ENCODE assay signal across 20 cellular contexts in genomic region chrX:49880668-49881067, GRCh38. TPM values are rescaled to one million over a fixed set of nuclear protein-coding genes. Genes with fewer than 3 reads are reported as not detected.
DNase-seq lines count a peak whose midpoint lies in the region; ATAC-seq, FAIRE-seq and TF ChIP-seq lines count a peak whose summit lies in the region.
"Had no signal": no experiment of that assay in that cellular context is flagged by ENCODE, and none has a peak within 500 bp of the region (broad histone marks: within the 10 kb centered on the region; RNA-seq: fewer than 3 reads in every experiment).

No MANE protein-coding gene starts in this region.

- CTCF ChIA-PET in OCI-LY7 (lab: Charles Lee; ENCODE audit: unreplicated experiment): no interaction called here
- CTCF ChIA-PET in mammary epithelial cell (lab: Charles Lee; ENCODE audit: low non-redundant PET): no interaction called here

- peak overlapping the region; percentile 76 for H3K4me2 ChIP-seq in GM23338
- peak overlapping the region; percentile 85 for H3K4me2 ChIP-seq in astrocyte (ENCODE audit: low read length)
- H3K4me2 ChIP-seq in OCI-LY7 (ENCODE audit: low read length): no peak overlapping the region; the same call in 1 of the 2 replicates
- no peak overlapping the region for H3K4me2 ChIP-seq in mammary epithelial cell (ENCODE audit: insufficient read depth, low read depth, low read length)

- ATAC-seq in GM23338: no peak
- ATAC-seq: gastroesophageal sphincter, T-helper 17 cell had no signal

- no peaks in the 10 kb centered on the region for H4K20me1 ChIP-seq in GM23338 (replicated peaks; ENCODE audit: insufficient read depth)
- no peaks in the 10 kb centered on the region for H4K20me1 ChIP-seq in astrocyte (ENCODE audit: insufficient read depth, low read length)
- H4K20me1 ChIP-seq in OCI-LY7 (ENCODE audit: insufficient read depth, low read length): no peaks in the 10 kb centered on the region
- H4K20me1 ChIP-seq in mammary epithelial cell (ENCODE audit: insufficient read depth, low read length): no peaks in the 10 kb centered on the region

- H3K36me3 ChIP-seq in GM23338 (ENCODE audit: insufficient read depth) (no peaks in the 10 kb centered on the region), astrocyte (ENCODE audit: insufficient read depth, low read length) (no peaks in the 10 kb centered on the region), OCI-LY7 (ENCODE audit: insufficient read depth, low read length) (no peaks in the 10 kb centered on the region), mammary epithelial cell (ENCODE audit: insufficient read depth, low read length) (no peaks in the 10 kb centered on the region)
- H3K36me3 ChIP-seq: gastroesophageal sphincter, thoracic aorta had no signal

- H3K9me3 Mint-ChIP-seq in T-helper 2 cell treated with Interferon-gamma antibody and Interleukin-4, amounts not matched to agents 5 μg/mL and 100 μg/mL, for 36 hours: no peaks in the 10 kb centered on the region
- no peaks in the 10 kb centered on the region for H3K9me3 Mint-ChIP-seq in GM23338
- H3K9me3 Mint-ChIP-seq in astrocyte (ENCODE audit: unreplicated experiment): no peaks in the 10 kb centered on the region
- peaks cover 6% of the 10 kb centered on the region for H3K9me3 Mint-ChIP-seq in nephron

- FAIRE-seq in astrocyte (lab: Jason Lieb, UNC): no peak
- FAIRE-seq: G401.6 had no signal

- no peak for DNase-seq in T-helper 2 cell treated with Interferon-gamma antibody and Interleukin-4, amounts not matched to agents 5 μg/mL and 100 μg/mL, for 36 hours (ENCODE audit: low spot score)
- DNase-seq in T-helper 2 cell (no peak), GM23338 (ENCODE audit: low spot score) (no peak), astrocyte (ENCODE audit: low read depth) (no peak), OCI-LY7 (ENCODE audit: low spot score) (no peak), CD1c-positive myeloid dendritic cell (ENCODE audit: extremely low spot score) (no peak), mammary epithelial cell (no peak)
- DNase-seq: activated CD4-positive, alpha-beta T cell treated with anti-CD3 and anti-CD28 coated beads for 48 hours; aorta; MV-4-11; NCI-H774; T-helper 17 cell had no signal

- H2AFZ ChIP-seq in GM23338 (no peak overlapping the region), astrocyte (ENCODE audit: low read depth, low read length) (no peak overlapping the region), OCI-LY7 (ENCODE audit: low read length) (no peak overlapping the region), mammary epithelial cell (ENCODE audit: low read depth, low read length) (no peak overlapping the region)

- H3K79me2 ChIP-seq in GM23338 (replicated peaks; ENCODE audit: insufficient read depth): no peaks in the 10 kb centered on the region
- H3K79me2 ChIP-seq in astrocyte (ENCODE audit: insufficient read depth, low read length): peaks cover 8% of the 10 kb centered on the region
- no peaks in the 10 kb centered on the region for H3K79me2 ChIP-seq in OCI-LY7 (ENCODE audit: insufficient read depth, low read depth, low read length)
- H3K79me2 ChIP-seq in mammary epithelial cell (ENCODE audit: insufficient read depth, low read length): no peaks in the 10 kb centered on the region

- peak overlapping the region; percentile 43 for H3K4me3 Mint-ChIP-seq in T-helper 2 cell treated with Interferon-gamma antibody and Interleukin-4, amounts not matched to agents 5 μg/mL and 100 μg/mL, for 36 hours
- H3K4me3 Mint-ChIP-seq in GM23338 (peak overlapping the region; percentile 81; the same call in 2 of the 3 replicates), astrocyte (ENCODE audit: unreplicated experiment) (no peak overlapping the region), nephron (peak overlapping the region; percentile 81 to 91 (median 88))

- H3K27ac ChIP-seq in GM23338 (ENCODE audit: low read depth) (no peak overlapping the region), astrocyte (ENCODE audit: low read depth, low read length) (no peak overlapping the region), OCI-LY7 (ENCODE audit: low read depth, low read length, poor library complexity, severe bottlenecking) (no peak overlapping the region), mammary epithelial cell (ENCODE audit: insufficient read depth, low read depth, low read length) (no peak overlapping the region)
- H3K27ac ChIP-seq: thoracic aorta had no signal

- intact Hi-C loops in OCI-LY7 (cut with micrococcal nuclease; ENCODE audit: unreplicated experiment) (loop anchor here (5.0 kb wide), 1 partner anchor 37 kb away; no protein-coding TSS in a partner anchor), mammary epithelial cell (cut with micrococcal nuclease) (no loop called here)

- TF ChIP-seq CTCF in GM23338 (conservative IDR thresholded peaks at IDR 0.05; ENCODE audit: low read depth in 2 of 2): no peak
- no peak for TF ChIP-seq CTCF in astrocyte (IDR thresholded peaks at IDR 0.05; ENCODE audit: insufficient read depth, low read depth, low read length)
- no peak for TF ChIP-seq CTCF in nephron (IDR thresholded peaks at IDR 0.05; ENCODE audit: unreplicated experiment in 3 of 3)
- TF ChIP-seq CTCF in OCI-LY7 (conservative IDR thresholded peaks at IDR 0.05; ENCODE audit: low read length): no peak
- TF ChIP-seq CTCF in mammary epithelial cell (conservative IDR thresholded peaks at IDR 0.05 in 1 of 2, IDR thresholded peaks at IDR 0.05 in 1 of 2; ENCODE audit: extremely low read depth in 1 of 2, insufficient read depth in 1 of 2, low read depth in 1 of 2, low read length in 2 of 2): no peak

- BruUV-seq in OCI-LY7 (replicated peaks; lab: Mats Ljungman, UMichigan) (no TSS peak), mammary epithelial cell (replicated peaks; lab: Mats Ljungman, UMichigan) (no TSS peak)

- no peak overlapping the region for H3K4me3 ChIP-seq in GM23338
- no peak overlapping the region for H3K4me3 ChIP-seq in astrocyte (ENCODE audit: insufficient read depth, low read depth, low read length)
- H3K4me3 ChIP-seq in OCI-LY7 (ENCODE audit: low read depth, low read length, poor library complexity, severe bottlenecking): no peak overlapping the region
- no peak overlapping the region for H3K4me3 ChIP-seq in mammary epithelial cell (replicated peaks in 1 of 3; ENCODE audit: insufficient read depth in 1 of 3, low read depth in 2 of 3, low read length in 3 of 3)

- 59% methylated on average over 8 of the region's 12 CpGs for WGBS in mammary epithelial cell (ENCODE audit: low coverage, missing lambda C conversion rate)

- H3K27me3 ChIP-seq in GM23338 (ENCODE audit: insufficient read depth): 0 out of 2 replicates have a peak, but pooled peaks cover 2% of the 10 kb centered on the region
- H3K27me3 ChIP-seq in astrocyte (ENCODE audit: insufficient read depth, low read length): no peaks in the 10 kb centered on the region
- no peaks in the 10 kb centered on the region for H3K27me3 ChIP-seq in mammary epithelial cell (ENCODE audit: insufficient read depth, low read length)
- H3K27me3 ChIP-seq: gastroesophageal sphincter had no signal

- H3K9ac ChIP-seq in astrocyte (ENCODE audit: low read length) (no peak overlapping the region), mammary epithelial cell (ENCODE audit: insufficient read depth, low read length) (no peak overlapping the region)

- H3K27me3 Mint-ChIP-seq in T-helper 2 cell treated with Interferon-gamma antibody and Interleukin-4, amounts not matched to agents 5 μg/mL and 100 μg/mL, for 36 hours (ENCODE audit: low read depth): no peaks in the 10 kb centered on the region
- peaks cover 2% of the 10 kb centered on the region for H3K27me3 Mint-ChIP-seq in GM23338 (ENCODE audit: insufficient read depth, low read depth, poor library complexity)
- no peaks in the 10 kb centered on the region for H3K27me3 Mint-ChIP-seq in astrocyte (ENCODE audit: low read depth, unreplicated experiment)
- H3K27me3 Mint-ChIP-seq in nephron (ENCODE audit: low read depth): no peaks in the 10 kb centered on the region
- H3K27me3 Mint-ChIP-seq: T-helper 17 cell had no signal

- POLR2A ChIA-PET in OCI-LY7 (lab: Charles Lee): interaction anchor here (0.5 kb wide), 1 partner anchor 1360 kb away, joined by 3 read pairs; no protein-coding TSS in a partner anchor

- no peaks in the 10 kb centered on the region for H3K36me3 Mint-ChIP-seq in T-helper 2 cell treated with Interferon-gamma antibody and Interleukin-4, amounts not matched to agents 5 μg/mL and 100 μg/mL, for 36 hours (ENCODE audit: low read depth)
- peaks cover 4% of the 10 kb centered on the region; the same call in 2 of the 3 replicates for H3K36me3 Mint-ChIP-seq in GM23338 (ENCODE audit: low read depth)
- no peaks in the 10 kb centered on the region for H3K36me3 Mint-ChIP-seq in astrocyte (ENCODE audit: low read depth, unreplicated experiment)
- H3K36me3 Mint-ChIP-seq in nephron (ENCODE audit: low read depth): peaks cover 35% of the 10 kb centered on the region

- H3K4me1 Mint-ChIP-seq in T-helper 2 cell treated with Interferon-gamma antibody and Interleukin-4, amounts not matched to agents 5 μg/mL and 100 μg/mL, for 36 hours (ENCODE audit: low read depth): peaks cover 13% of the 10 kb centered on the region
- H3K4me1 Mint-ChIP-seq in GM23338 (peaks cover 12% of the 10 kb centered on the region; the same call in 2 of the 3 replicates), astrocyte (ENCODE audit: low read depth, unreplicated experiment) (peaks cover 2% of the 10 kb centered on the region), nephron (peaks cover 13% of the 10 kb centered on the region)

- in situ Hi-C loops in mammary epithelial cell (cut with MboI; ENCODE audit: low sequenced_read_pairs in 2 of 2): no loop called here

- H3K9me2 ChIP-seq in GM23338 (ENCODE audit: insufficient read depth) (no peaks in the 10 kb centered on the region), OCI-LY7 (ENCODE audit: insufficient read depth, low read length) (no peaks in the 10 kb centered on the region)

- no peaks in the 10 kb centered on the region for H3F3A ChIP-seq in GM23338 (replicated peaks; ENCODE audit: low read depth)

- H3K4me1 ChIP-seq in GM23338 (ENCODE audit: insufficient read depth): no peaks in the 10 kb centered on the region; the same call in 1 of the 2 replicates
- peaks cover 3% of the 10 kb centered on the region for H3K4me1 ChIP-seq in astrocyte (ENCODE audit: insufficient read depth, low read length)
- H3K4me1 ChIP-seq in OCI-LY7 (ENCODE audit: insufficient read depth, low read length, poor library complexity, severe bottlenecking): peaks cover 3% of the 10 kb centered on the region
- peaks cover 10% of the 10 kb centered on the region for H3K4me1 ChIP-seq in mammary epithelial cell (ENCODE audit: insufficient read depth, low read length)

- H3K27ac Mint-ChIP-seq in T-helper 2 cell treated with Interferon-gamma antibody and Interleukin-4, amounts not matched to agents 5 μg/mL and 100 μg/mL, for 36 hours: no peak overlapping the region
- H3K27ac Mint-ChIP-seq in GM23338: no peak overlapping the region
- H3K27ac Mint-ChIP-seq in astrocyte (ENCODE audit: unreplicated experiment): no peak overlapping the region
- no peak overlapping the region for H3K27ac Mint-ChIP-seq in nephron
- H3K27ac Mint-ChIP-seq: T-helper 17 cell had no signal

- dilution Hi-C loops in mammary epithelial cell (cut with HindIII; ENCODE audit: low sequenced_read_pairs): no loop called here

- H3K9me3 ChIP-seq in astrocyte (ENCODE audit: insufficient read depth, low read depth, low read length) (no peaks in the 10 kb centered on the region), OCI-LY7 (ENCODE audit: low read length) (no peaks in the 10 kb centered on the region), mammary epithelial cell (replicated peaks; ENCODE audit: insufficient read depth, low read length) (no peaks in the 10 kb centered on the region)
- H3K9me3 ChIP-seq: gastroesophageal sphincter, thoracic aorta had no signal

RNA-seq across cellular contexts. Expression of gene USP27X, which starts 1.4 kb away (rescaled TPM):
- total RNA-seq in GM23338 (2014; rRNA removed; shearing (Covaris generic)): 3.7 and 5.0 TPM in 2 replicates
- polyA plus RNA-seq in GM23338 (2016; fragmentation: Nextera tagmentation; extraction: Ambion mirVana) (1.1 and 1.3 TPM in 2 replicates), mammary epithelial cell (2.7 TPM)
- total RNA-seq in astrocyte (2.7 and 3.1 TPM in 2 replicates), OCI-LY7 (2022) (1.8 and 2.0 TPM in 2 replicates), mammary epithelial cell (1 to 10 TPM; 2.4 to 2.5 TPM)
- 1.2 and 1.3 TPM in 2 replicates for total RNA-seq in OCI-LY7 (2014; rRNA removed; shearing (Covaris generic))
- 2.3 TPM for polyA minus RNA-seq in mammary epithelial cell

RNA-seq across cellular contexts. Expression of gene CLCN5, which starts 41.7 kb away (rescaled TPM):
- 10.5 and 13.6 TPM in 2 replicates for total RNA-seq in GM23338 (2014; rRNA removed; shearing (Covaris generic))
- polyA plus RNA-seq in GM23338 (2016; fragmentation: Nextera tagmentation; extraction: Ambion mirVana) (3.5 and 3.7 TPM in 2 replicates), mammary epithelial cell (3.2 TPM)
- total RNA-seq in astrocyte (14.4 and 16.7 TPM in 2 replicates), OCI-LY7 (2022) (4.1 and 4.2 TPM in 2 replicates), mammary epithelial cell (10 to 100 TPM in 1 of 2 donors, 1 to 10 TPM in 1; 6.9 to 10.8 TPM)
- total RNA-seq in OCI-LY7 (2014; rRNA removed; shearing (Covaris generic)): 5.2 and 5.3 TPM in 2 replicates
- polyA minus RNA-seq in mammary epithelial cell: 31.6 TPM

RNA-seq across cellular contexts. Expression of gene PAGE4, which starts 51.6 kb away (rescaled TPM):
- not detected in 2 replicates for total RNA-seq in GM23338 (2014; rRNA removed; shearing (Covaris generic))
- polyA plus RNA-seq in GM23338 (2016; fragmentation: Nextera tagmentation; extraction: Ambion mirVana): 1.4 and 1.6 TPM in 2 replicates
- total RNA-seq in astrocyte: not detected in 2 replicates
- not detected in 2 replicates for total RNA-seq in OCI-LY7 (2014; rRNA removed; shearing (Covaris generic))
- total RNA-seq in OCI-LY7 (2022): not detected in 2 replicates
- not detected for total RNA-seq in mammary epithelial cell
- not detected for polyA plus RNA-seq in mammary epithelial cell
- polyA minus RNA-seq in mammary epithelial cell: not detected
- total RNA-seq: A172, aorta, HT-29, kidney epithelial cell, renal cortical epithelial cell, T-helper 17 cell, thoracic aorta had no signal
- polyA plus RNA-seq: aorta had no signal

Comparison
In these comparisons a context has a peak if more than half of its experiments do, and no peak if none do; other contexts are left out.
1. H3K4me2 ChIP-seq: peak in GM23338 (single experiment) and astrocyte (single experiment); none in OCI-LY7 (single experiment) and mammary epithelial cell (single experiment).